1 cellular context compared by ENCODE assay signal in genomic region chr16:57632568-57632967, GRCh38.
TF ChIP-seq lines count a peak whose summit lies in the region.

No MANE protein-coding gene starts in this region.

TF ChIP-seq in IMR-90, 13 proteins besides CTCF, POLR2A, EP300 and RAD21:
- TF ChIP-seq SMC3 (IDR thresholded peaks at IDR 0.05; ENCODE audit: low read depth, low read length) (no peak), USF2 (IDR thresholded peaks at IDR 0.05; ENCODE audit: low read depth, low read length) (no peak), RFX5 (IDR thresholded peaks at IDR 0.05; ENCODE audit: low read depth, low read length) (no peak), ELK1 (IDR thresholded peaks at IDR 0.05; ENCODE audit: borderline replicate concordance, low read depth, low read length) (no peak), MAFK (IDR thresholded peaks at IDR 0.05; ENCODE audit: low read depth, low read length) (no peak), MXI1 (IDR thresholded peaks at IDR 0.05; ENCODE audit: borderline replicate concordance, low read depth, low read length) (no peak), BHLHE40 (IDR thresholded peaks at IDR 0.05; ENCODE audit: low read depth, low read length) (no peak), CEBPB (IDR thresholded peaks at IDR 0.05; ENCODE audit: low read depth, low read length) (no peak), CHD1 (IDR thresholded peaks at IDR 0.05; ENCODE audit: low read depth, low read length) (no peak), RCOR1 (IDR thresholded peaks at IDR 0.05; ENCODE audit: insufficient replicate concordance, low read length) (no peak), MAZ (IDR thresholded peaks at IDR 0.05; ENCODE audit: borderline replicate concordance, low read depth, low read length) (no peak), NFE2L2 (IDR thresholded peaks at IDR 0.05; ENCODE audit: low read depth, low read length) (no peak)
